ENCODE assay signal across 33 cellular contexts in the genomic region with DNA sequence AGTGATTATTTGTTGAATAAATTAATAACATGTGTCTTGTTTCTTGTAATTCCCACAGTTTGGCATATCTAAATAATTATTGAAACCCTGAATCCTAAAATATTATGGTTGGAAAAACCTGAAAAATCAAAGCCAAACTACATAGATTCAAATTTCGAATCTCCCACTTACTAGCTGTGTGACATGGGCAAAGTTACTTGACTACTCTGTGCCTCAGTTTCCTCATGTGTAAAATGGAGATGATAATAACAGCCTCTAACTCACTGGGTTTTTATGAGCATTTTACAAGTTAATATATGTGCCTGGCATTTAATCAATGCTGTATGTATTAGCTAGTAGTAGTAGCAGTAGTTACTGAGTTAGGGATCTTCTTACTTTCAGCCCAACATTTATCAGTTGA. TPM values are rescaled to one million over a fixed set of nuclear protein-coding genes. Genes with fewer than 3 reads are reported as not detected.
"Had no signal": no experiment of that assay in that cellular context is flagged by ENCODE, and none has a peak within 500 bp of the region (broad histone marks: within the 10 kb centered on the region; RNA-seq: fewer than 3 reads in every experiment).

No MANE protein-coding gene starts in this region.

- H3K4me1 ChIP-seq: colonic mucosa, esophagus squamous epithelium, gastrocnemius medialis, heart right ventricle, left lung, lower lobe of right lung had no signal

- H3K9me3 ChIP-seq: colonic mucosa, esophagus squamous epithelium, gastrocnemius medialis, heart right ventricle, left lung, lower lobe of right lung, mucosa of descending colon had no signal

- H3K36me3 ChIP-seq: colonic mucosa, esophagus squamous epithelium, gastrocnemius medialis, heart right ventricle, left lung, lower lobe of right lung had no signal

- FAIRE-seq: endometrium, keratinocyte had no signal

- H3K27me3 ChIP-seq: colonic mucosa, esophagus squamous epithelium, gastrocnemius medialis, left lung had no signal

- ATAC-seq: effector memory CD8-positive, alpha-beta T cell; esophagus mucosa; gastrocnemius medialis; heart right ventricle; left cardiac atrium; left lung; left ventricle myocardium superior; lower lobe of right lung; mucosa of descending colon had no signal

- DNase-seq: colonic mucosa; cortex of kidney; effector CD8-positive, alpha-beta T cell; effector memory CD8-positive, alpha-beta T cell; endodermal cell; erythroblast; esophagus squamous epithelium; foreskin fibroblast; foreskin melanocyte; gastrocnemius medialis; glutamatergic neuron; head of caudate nucleus; heart right ventricle; hippocampal formation; left cardiac atrium; left lung; left ventricle myocardium superior; lower lobe of right lung; mesenchymal stem cell; mucosa of descending colon; naive B cell had no signal

- H3K4me3 ChIP-seq: colonic mucosa, esophagus squamous epithelium, gastrocnemius medialis, heart right ventricle, left lung, lower lobe of right lung, mucosa of descending colon had no signal

- H3K27ac ChIP-seq: colonic mucosa, epithelial cell of prostate, esophagus squamous epithelium, gastrocnemius medialis, heart right ventricle, left lung, lower lobe of right lung had no signal

RNA-seq across cellular contexts. Expression of gene BRS3, which starts 34.6 kb away (rescaled TPM):
- total RNA-seq: colonic mucosa, dermis microvascular lymphatic vessel endothelial cell, endodermal cell, esophagus mucosa, esophagus squamous epithelium, gastrocnemius medialis, glomerular endothelial cell, heart right ventricle, kidney epithelial cell, left cardiac atrium, left lung, left ventricle myocardium superior, lower leg skin, lower lobe of right lung, lung microvascular endothelial cell, mesenteric fat pad, mesothelial cell of epicardium, mucosa of descending colon, myocyte had no signal
- polyA plus RNA-seq: heart right ventricle, keratinocyte had no signal
